In genomic region chrX:11111038-11111851, GRCh38 we compare ENCODE assay signal across 8 cellular contexts. TPM values are rescaled to one million over a fixed set of nuclear protein-coding genes. Genes with fewer than 3 reads are reported as not detected.
DNase-seq lines count a peak whose midpoint lies in the region; ATAC-seq and TF ChIP-seq lines count a peak whose summit lies in the region.

Gene HCCS, plus strand, starts transcription at chrX:11111332. Its CDS starts 729 bp downstream, at chrX:11112061.

- H3K36me3 ChIP-seq in Peyer's patch = peaks cover 0 to 18% (median 0%) of the 10 kb centered on the region in 3 donors

- no peak for TF ChIP-seq CTCF in Peyer's patch (IDR thresholded peaks at IDR 0.05)

- DNase-seq in DMS79 treated with DMSO at 0.1 percent for 48 hours (lab: John Stamatoyannopoulos, UW) (peak; percentile 28), Peyer's patch (peak; percentile 76 to 92 (median 87)), myocyte (ENCODE audit: low read depth) (peak; percentile 88)
- DNase-seq in Jurkat, Clone E6-1 (ENCODE audit: low read depth, low spot score) = peak; percentile 69
- DNase-seq in activated T-cell treated with anti-CD3 and anti-CD28 coated beads, Interleukin-2, amount 50 U/mL, for 48 hours = peak; percentile 78 to 84
- DNase-seq in stimulated activated CD8-positive, alpha-beta memory T cell treated with anti-CD3 and anti-CD28 coated beads, Interleukin-7, amount 100 ng/mL, for 48 hours (ENCODE audit: extremely low read depth in 1 of 2, low read depth in 1 of 2) = peak; percentile 62 to 64

- peak within 1 kb of the TSS; percentile 71 for H3K4me3 ChIP-seq in Jurkat, Clone E6-1 (ENCODE audit: low read length)
- H3K4me3 ChIP-seq in Peyer's patch = peak within 1 kb of the TSS; percentile 61 to 78 (median 65)

- ATAC-seq in GM21619 (IDR thresholded peaks at IDR 0.05; ENCODE audit: unreplicated experiment) (peak; percentile 96), esophagus mucosa (peak; percentile 92)

- TF ChIP-seq POLR2A in Peyer's patch (IDR thresholded peaks at IDR 0.05) = peak; percentile 80 to 88

- peak within 1 kb of the TSS; percentile 84 to 92 (median 86) for H3K27ac ChIP-seq in Peyer's patch

- H3K9me3 ChIP-seq in Peyer's patch = no peaks in the 10 kb centered on the region

- H3K4me1 ChIP-seq in Peyer's patch = peaks cover 0 to 13% (median 0%) of the 10 kb centered on the region in 4 donors

- no peaks in the 10 kb centered on the region for H3K27me3 ChIP-seq in Peyer's patch

RNA-seq across cellular contexts. Expression of gene HCCS, which starts in this region (rescaled TPM):
- 38.3 TPM for polyA plus RNA-seq in Jurkat, Clone E6-1 (2012; ENCODE audit: insufficient read depth, insufficient read length)
- total RNA-seq in Peyer's patch = 10 to 100 TPM in 2 of 4 donors, 1 to 10 TPM in 2; 5.8 to 17.0 (median 10.4) TPM
- total RNA-seq in esophagus mucosa = 17.0 TPM
- 23.1 and 25.7 TPM in 2 replicates for total RNA-seq in myocyte
- 39.4 TPM for polyA plus RNA-seq in myocyte (2012)

Comparison
In these comparisons a context has a peak if more than half of its experiments do, and no peak if none do; other contexts are left out.
1. Peak in every context shown above with its lines: DNase-seq, ATAC-seq, H3K4me3 ChIP-seq and H3K27ac ChIP-seq.
2. DNase-seq: peak in every context shown above with its lines; median percentile 88 in myocyte; 87 in Peyer's patch; 81 in activated T-cell treated with anti-CD3 and anti-CD28 coated beads, Interleukin-2, amount 50 U/mL, for 48 hours; 69 in Jurkat, Clone E6-1; 63 in stimulated activated CD8-positive, alpha-beta memory T cell treated with anti-CD3 and anti-CD28 coated beads, Interleukin-7, amount 100 ng/mL, for 48 hours; 28 in DMS79 treated with DMSO at 0.1 percent for 48 hours.